ENCODE assay signal across 9 cellular contexts in the genomic region with DNA sequence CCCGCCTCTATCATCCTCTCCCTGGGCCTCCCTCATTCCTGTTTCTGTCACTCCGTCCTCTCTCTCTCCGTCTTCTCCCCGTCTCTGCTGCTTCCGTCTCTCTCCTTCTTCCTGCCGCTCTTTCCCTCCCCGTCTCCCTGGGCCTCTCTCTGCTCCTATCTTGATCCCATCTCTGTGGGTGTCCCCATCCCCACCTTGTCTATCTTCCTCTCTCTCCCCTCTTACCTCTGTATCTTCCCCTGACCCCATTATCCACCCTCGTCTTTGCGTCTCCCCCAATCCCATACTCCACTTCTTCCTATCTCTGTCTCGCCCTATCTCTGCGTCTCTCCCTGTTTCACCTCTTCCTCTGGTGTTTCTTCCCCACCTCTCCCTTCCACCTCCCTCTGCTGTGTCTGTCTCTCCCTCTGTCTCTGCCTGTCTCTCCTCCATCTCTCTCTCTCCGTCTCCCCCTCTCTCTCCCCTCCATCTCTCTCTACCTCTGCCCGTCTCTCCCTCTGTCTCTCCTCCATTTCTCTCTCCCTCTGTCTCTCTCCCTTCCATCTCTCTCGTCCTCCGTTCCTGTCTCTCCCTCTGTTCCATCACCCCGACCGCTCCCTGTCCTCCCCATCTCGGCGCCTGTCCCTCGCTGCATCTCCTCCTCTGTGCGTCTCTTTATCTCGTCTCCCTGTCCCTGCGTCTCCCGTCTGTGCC.
DNase-seq lines count a peak whose midpoint lies in the region; TF ChIP-seq lines count a peak whose summit lies in the region.
"Had no signal": no experiment of that assay in that cellular context is flagged by ENCODE, and none has a peak within 500 bp of the region (broad histone marks: within the 10 kb centered on the region; RNA-seq: fewer than 3 reads in every experiment).

No MANE protein-coding gene starts in this region.

- peaks cover 8% of the 10 kb centered on the region; the same call in 1 of the 2 replicates for H3K27me3 ChIP-seq in OCI-LY1 (ENCODE audit: insufficient read depth, low read length)

- DNase-seq in GM10266 (ENCODE audit: extremely low spot score): peak; percentile 23
- no peak for DNase-seq in epithelial cell of esophagus (ENCODE audit: low read depth)
- DNase-seq in retina: peak; percentile 27
- no peak for DNase-seq in hypothalamus (lab: John Stamatoyannopoulos, UW)
- no peak for DNase-seq in NCI-H82 treated with DMSO at 0.1 percent for 48 hours (lab: John Stamatoyannopoulos, UW; ENCODE audit: unreplicated experiment)
- no peak for DNase-seq in activated CD4-positive, alpha-beta T cell treated with anti-CD3 and anti-CD28 coated beads for 48 hours
- DNase-seq in NCI-H2227 treated with DMSO at 0.1 percent for 48 hours (lab: John Stamatoyannopoulos, UW): no peak
- DNase-seq: kidney glomerular epithelial cell had no signal

- no peaks in the 10 kb centered on the region for H3K36me3 ChIP-seq in OCI-LY1 (ENCODE audit: insufficient read depth, low read length)

- H3K79me2 ChIP-seq in OCI-LY1 (ENCODE audit: insufficient read depth, low read length): no peaks in the 10 kb centered on the region

- H3K4me3 ChIP-seq in OCI-LY1 (ENCODE audit: low read depth, low read length, poor library complexity, severe bottlenecking) (peak overlapping the region; percentile 62), epithelial cell of esophagus (ENCODE audit: low read length) (peak overlapping the region; percentile 60)

- H2AFZ ChIP-seq in OCI-LY1 (ENCODE audit: low read length): no peak overlapping the region

- TF ChIP-seq CTCF in GM10266 (IDR thresholded peaks at IDR 0.05; ENCODE audit: control insufficient read depth, insufficient read depth, low read depth, missing control alignments) (no peak), OCI-LY1 (IDR thresholded peaks at IDR 0.05; ENCODE audit: low read length) (no peak), epithelial cell of esophagus (IDR thresholded peaks at IDR 0.05; ENCODE audit: insufficient read depth, low read depth, low read length, missing control alignments) (no peak)

- H3K9me2 ChIP-seq in OCI-LY1 (ENCODE audit: low read depth, low read length): no peaks in the 10 kb centered on the region

- peaks cover 19% of the 10 kb centered on the region for H3K4me1 ChIP-seq in OCI-LY1 (ENCODE audit: insufficient read depth, low read length, severe bottlenecking)

- no peaks in the 10 kb centered on the region for H3K9me3 ChIP-seq in OCI-LY1 (ENCODE audit: low read length)

- no peaks in the 10 kb centered on the region for H4K20me1 ChIP-seq in OCI-LY1 (ENCODE audit: insufficient read depth, low read length)

- H3K9ac ChIP-seq in OCI-LY1 (ENCODE audit: low read length): peak overlapping the region; percentile 70

- peak overlapping the region; percentile 95 for H3K4me2 ChIP-seq in OCI-LY1 (ENCODE audit: low read length)

- H3K27ac ChIP-seq in OCI-LY1 (ENCODE audit: low read depth, low read length, poor library complexity, severe bottlenecking): no peak overlapping the region

- H3F3A ChIP-seq in OCI-LY1 (ENCODE audit: insufficient read depth, low read length): 0 out of 2 replicates have a peak, but pooled peaks cover 4% of the 10 kb centered on the region

Comparison
In these comparisons a context has a peak if more than half of its experiments do, and no peak if none do; other contexts are left out.
1. DNase-seq: peak in GM10266 (single experiment) and retina (single experiment); none in epithelial cell of esophagus (single experiment), hypothalamus (0 of 51), NCI-H82 treated with DMSO at 0.1 percent for 48 hours (single experiment), activated CD4-positive, alpha-beta T cell treated with anti-CD3 and anti-CD28 coated beads for 48 hours (single experiment) and NCI-H2227 treated with DMSO at 0.1 percent for 48 hours (single experiment).